In the genomic region with DNA sequence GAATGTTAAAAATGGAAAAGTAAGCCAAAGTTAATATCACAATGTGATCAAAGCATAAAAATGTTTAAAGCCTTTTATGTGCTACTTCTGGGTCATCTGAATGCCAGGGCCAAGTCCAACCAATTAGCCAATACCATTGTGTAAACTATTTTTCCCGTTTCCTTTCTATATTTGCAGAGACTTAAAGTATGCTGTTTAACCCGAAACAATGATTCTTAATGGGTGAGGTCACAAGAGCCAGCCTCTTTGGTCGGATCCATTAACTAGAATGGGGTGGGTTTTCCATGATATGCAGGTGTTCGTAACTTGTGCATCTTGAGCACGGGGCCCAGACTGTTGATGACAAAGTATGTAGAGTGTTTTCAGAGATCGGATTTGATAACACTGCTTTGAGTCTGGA, we compare ENCODE assay signal across 28 cellular contexts.
A peak's percentile ranks its signal among the peaks of the same experiment; 100 is the strongest.
DNase-seq lines count a peak whose midpoint lies in the region; ATAC-seq, FAIRE-seq and TF ChIP-seq lines count a peak whose summit lies in the region.
"Had no signal": no experiment of that assay in that cellular context is flagged by ENCODE, and none has a peak within 500 bp of the region (broad histone marks: within the 10 kb centered on the region; RNA-seq: fewer than 3 reads in every experiment).

No MANE protein-coding gene starts in this region.

- no peak overlapping the region for H2AFZ ChIP-seq in HepG2 (ENCODE audit: low read length)
- H2AFZ ChIP-seq in PC-3 (ENCODE audit: low read length) = 0 out of 2 replicates have a peak overlapping the region, but pooled peaks have one; percentile 10

- FAIRE-seq in HepG2 (lab: Jason Lieb, UNC) = no peak
- FAIRE-seq: D721Med, GM12878, GM19239 had no signal

- POLR2A ChIA-PET in HepG2 (lab: Yijun Ruan, JAX) = no interaction called here
- POLR2A ChIA-PET in PC-3 (lab: Charles Lee; ENCODE audit: unreplicated experiment) = no interaction called here

- H3K4me2 ChIP-seq in HepG2 (ENCODE audit: low read depth, low read length) = no peak overlapping the region
- peak overlapping the region; percentile 38 for H3K4me2 ChIP-seq in PC-3 (ENCODE audit: low read length)

- in situ Hi-C loops in HepG2 (cut with HindIII; ENCODE audit: extremely low pct_ligation_motif_present, low pct_unique_long_range_greater_than_20kb) = no loop called here

- H3K9ac ChIP-seq in HepG2 (ENCODE audit: insufficient read depth, low read depth, low read length) (no peak overlapping the region), PC-3 (ENCODE audit: low read length) (peak overlapping the region; percentile 59), liver (ENCODE audit: low read depth in 1 of 2, low read length in 2 of 2) (no peak overlapping the region)

- H3K36me3 ChIP-seq in HepG2 (replicated peaks in 1 of 2; ENCODE audit: control insufficient read depth in 1 of 2, insufficient read depth in 2 of 2, low read length in 2 of 2) = no peaks in the 10 kb centered on the region
- H3K36me3 ChIP-seq in right lobe of liver = no peaks in the 10 kb centered on the region
- no peaks in the 10 kb centered on the region for H3K36me3 ChIP-seq in PC-3 (ENCODE audit: low read depth, low read length)
- no peaks in the 10 kb centered on the region for H3K36me3 ChIP-seq in liver (ENCODE audit: control insufficient read depth in 4 of 4, insufficient read depth in 3 of 4, low read depth in 1 of 4, low read length in 3 of 4)

- peak; percentile 25 for DNase-seq in HepG2 (ENCODE audit: low spot score)
- DNase-seq in right lobe of liver = no peak
- peak; percentile 41 for DNase-seq in PC-3
- DNase-seq in putamen (ENCODE audit: low spot score) = no peak
- no peak for DNase-seq in stimulated activated CD8-positive, alpha-beta memory T cell treated with anti-CD3 and anti-CD28 coated beads, Interleukin-4, amount 100 ng/mL, for 48 hours
- DNase-seq: 8988T; DMS53; GDM1; Karpas-422; MV-4-11; NCI-H1105; NCI-H146; NCI-H1930; NCI-H2107; NCI-H446 treated with DMSO at 0.1 percent for 48 hours; NCI-H526; NCI-H82; NK-92 treated with Interleukin-12 subunit alpha and Interleukin-12 subunit beta, amount 100 ng/mL, for 24 hours; SHP77 treated with DMSO at 0.1 percent for 48 hours had no signal

- no peak for TF ChIP-seq EP300 in HepG2 (IDR thresholded peaks at IDR 0.05; ENCODE audit: low read depth in 2 of 2, low read length in 2 of 2)
- TF ChIP-seq EP300 in HepG2 (CRISPR knock-in tag; IDR thresholded peaks at IDR 0.05; ENCODE audit: borderline replicate concordance) = no peak

- TF ChIP-seq CTCF in HepG2 (CRISPR knock-in tag; IDR thresholded peaks at IDR 0.05) (no peak), right lobe of liver (IDR thresholded peaks at IDR 0.05) (no peak), PC-3 (conservative IDR thresholded peaks at IDR 0.05; ENCODE audit: low read depth, low read length) (no peak), liver (IDR thresholded peaks at IDR 0.05; ENCODE audit: low read depth, low read length, missing input control) (no peak)

- CTCF ChIA-PET in HepG2 (lab: Yijun Ruan, JAX; ENCODE audit: low intra/inter-chr PET ratio, low total read pairs) (no interaction called here), PC-3 (lab: Charles Lee) (no interaction called here)

- H3K9me3 ChIP-seq in HepG2 (ENCODE audit: low read length) (no peaks in the 10 kb centered on the region), right lobe of liver (no peaks in the 10 kb centered on the region), PC-3 (ENCODE audit: low read length) (no peaks in the 10 kb centered on the region), liver (ENCODE audit: control insufficient read depth in 4 of 4, low read length in 3 of 4) (no peaks in the 10 kb centered on the region)

- H3F3A ChIP-seq in PC-3 (ENCODE audit: low read length, unreplicated experiment) = peaks cover 4% of the 10 kb centered on the region

- H3K4me1 ChIP-seq in HepG2 (ENCODE audit: insufficient read depth, low read length) (peaks cover 11% of the 10 kb centered on the region), right lobe of liver (no peaks in the 10 kb centered on the region), PC-3 (ENCODE audit: insufficient read depth, low read length) (peaks cover 37% of the 10 kb centered on the region), liver (ENCODE audit: control insufficient read depth in 4 of 4, insufficient read depth in 4 of 4, low read length in 3 of 4) (no peaks in the 10 kb centered on the region)

- H3K27ac ChIP-seq in HepG2 (ENCODE audit: extremely low read length, insufficient read depth, low read length) = no peak overlapping the region
- H3K27ac ChIP-seq in right lobe of liver = no peak overlapping the region
- peak overlapping the region; percentile 95 for H3K27ac ChIP-seq in PC-3 (ENCODE audit: low read length)
- no peak overlapping the region for H3K27ac ChIP-seq in liver (ENCODE audit: low read depth in 1 of 2, low read length in 2 of 2)
- H3K27ac ChIP-seq: HL-60, RWPE1 had no signal

- H3K27me3 ChIP-seq in HepG2 (ENCODE audit: control insufficient read depth in 1 of 2, insufficient read depth in 2 of 2, low read length in 2 of 2) (peaks cover 1 to 6% of the 10 kb centered on the region in 2 experiments; a peak in 2 of 5 replicates), right lobe of liver (no peaks in the 10 kb centered on the region), PC-3 (ENCODE audit: low read length) (no peaks in the 10 kb centered on the region), liver (ENCODE audit: control insufficient read depth in 4 of 4, insufficient read depth in 4 of 4, low read length in 3 of 4) (no peaks in the 10 kb centered on the region)

- 18% methylated on average over 6 of the region's 6 CpGs for WGBS in HepG2 (ENCODE audit: low lambda C conversion rate)
- 72% methylated on average over 6 of the region's 6 CpGs for WGBS in right lobe of liver (ENCODE audit: insufficient coverage, low coverage, low lambda C conversion rate, missing lambda C conversion rate)
- 74% methylated on average over 6 of the region's 6 CpGs for WGBS in liver

- ATAC-seq in HepG2 (no peak), right lobe of liver (no peak), PC-3 (no peak), HG02588 (IDR thresholded peaks at IDR 0.05; ENCODE audit: unreplicated experiment) (no peak), GM19023 (IDR thresholded peaks at IDR 0.05; ENCODE audit: unreplicated experiment) (no peak)
- ATAC-seq: GM12878, HCT116 had no signal

- BruUV-seq in HepG2 (replicated peaks; lab: Mats Ljungman, UMichigan) (no TSS peak), PC-3 (replicated peaks; lab: Mats Ljungman, UMichigan) (no TSS peak)

- H4K20me1 ChIP-seq in HepG2 (ENCODE audit: insufficient read depth, low read length) (no peaks in the 10 kb centered on the region), PC-3 (ENCODE audit: low read length) (no peaks in the 10 kb centered on the region)

- TF ChIP-seq POLR2A in HepG2 (IDR thresholded peaks at IDR 0.05; ENCODE audit: insufficient read depth in 1 of 2, low read depth in 2 of 2, low read length in 2 of 2) = no peak
- no peak for TF ChIP-seq POLR2A in right lobe of liver (IDR thresholded peaks at IDR 0.05)

- TF ChIP-seq RAD21 in HepG2 (CRISPR knock-in tag; IDR thresholded peaks at IDR 0.05) = no peak
- TF ChIP-seq RAD21 in liver (IDR thresholded peaks at IDR 0.05) = no peak

- intact Hi-C loops in HepG2 (cut with micrococcal nuclease; ENCODE audit: unreplicated experiment) (no loop called here), right lobe of liver (cut with DNase I) (no loop called here), PC-3 (cut with micrococcal nuclease) (loop anchor here (2.0 kb wide), 1 partner anchor 54 kb away; no protein-coding TSS in a partner anchor)

- no peaks in the 10 kb centered on the region for H3K9me2 ChIP-seq in PC-3 (replicated peaks; ENCODE audit: low read length)

- no peak overlapping the region for H3K4me3 ChIP-seq in HepG2 (replicated peaks in 1 of 3; ENCODE audit: insufficient read depth in 1 of 3, low read depth in 2 of 3, low read length in 3 of 3)
- no peak overlapping the region for H3K4me3 ChIP-seq in right lobe of liver
- no peak overlapping the region for H3K4me3 ChIP-seq in PC-3 (ENCODE audit: low read length)
- no peak overlapping the region for H3K4me3 ChIP-seq in liver (ENCODE audit: low read depth in 1 of 3, low read length in 3 of 3)
- H3K4me3 ChIP-seq: GM12878 had no signal

- H3K79me2 ChIP-seq in HepG2 (ENCODE audit: insufficient read depth, low read length) (no peaks in the 10 kb centered on the region), PC-3 (ENCODE audit: low read length) (no peaks in the 10 kb centered on the region)

TF ChIP-seq in HepG2, 621 proteins besides CTCF, POLR2A, EP300 and RAD21:
- TF ChIP-seq RARA (CRISPR knock-in tag; IDR thresholded peaks at IDR 0.05) = peak; percentile 57
- no peak for TF ChIP-seq LCORL (IDR thresholded peaks at IDR 0.05)
- no peak for TF ChIP-seq LCORL (CRISPR knock-in tag; IDR thresholded peaks at IDR 0.05)

TF ChIP-seq in liver, 16 proteins besides CTCF, POLR2A, EP300 and RAD21:
- TF ChIP-seq HNF4A (conservative IDR thresholded peaks at IDR 0.05) (peak; percentile 16 to 24), GABPA (IDR thresholded peaks at IDR 0.05 in 1 of 2, conservative IDR thresholded peaks at IDR 0.05 in 1 of 2) (no peak)

Comparison
In these comparisons a context has a peak if more than half of its experiments do, and no peak if none do; other contexts are left out.
1. DNase-seq: peak in HepG2 (single experiment) and PC-3 (single experiment); none in right lobe of liver (0 of 3), putamen (single experiment) and stimulated activated CD8-positive, alpha-beta memory T cell treated with anti-CD3 and anti-CD28 coated beads, Interleukin-4, amount 100 ng/mL, for 48 hours (single experiment).